In the genomic region with DNA sequence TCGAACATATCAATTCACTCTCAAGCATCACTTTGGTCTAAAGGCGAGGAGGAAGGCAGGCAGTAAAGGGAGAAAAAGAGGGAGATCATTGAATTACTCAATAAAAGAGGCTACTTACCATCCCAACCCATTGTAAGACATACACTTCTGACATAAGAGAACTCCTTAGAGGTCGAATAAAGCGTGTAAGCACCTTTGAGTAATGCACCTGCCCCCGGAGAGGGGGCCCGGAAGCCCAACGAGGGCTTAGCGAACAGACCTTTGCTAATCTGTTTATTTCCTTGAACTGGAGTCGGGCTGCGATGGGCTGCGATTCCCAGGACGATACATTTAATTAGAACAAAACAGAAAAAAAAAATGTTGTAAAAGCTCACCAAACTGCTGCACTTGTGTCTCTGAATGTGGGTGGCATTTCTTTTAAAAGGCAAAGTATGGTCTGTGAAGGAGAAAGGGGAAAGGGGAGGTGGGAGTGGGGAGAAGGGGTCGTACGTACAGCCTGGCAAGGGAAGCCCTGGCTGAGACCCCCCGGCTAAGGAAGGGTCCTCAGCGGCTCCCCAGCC, we compare ENCODE assay signal across 1 cellular context.
TF ChIP-seq lines count a peak whose summit lies in the region.

No MANE protein-coding gene starts in this region.

TF ChIP-seq in IMR-90, 13 proteins besides CTCF, POLR2A, EP300 and RAD21 (continued from another document):
- TF ChIP-seq, protein P1, sequence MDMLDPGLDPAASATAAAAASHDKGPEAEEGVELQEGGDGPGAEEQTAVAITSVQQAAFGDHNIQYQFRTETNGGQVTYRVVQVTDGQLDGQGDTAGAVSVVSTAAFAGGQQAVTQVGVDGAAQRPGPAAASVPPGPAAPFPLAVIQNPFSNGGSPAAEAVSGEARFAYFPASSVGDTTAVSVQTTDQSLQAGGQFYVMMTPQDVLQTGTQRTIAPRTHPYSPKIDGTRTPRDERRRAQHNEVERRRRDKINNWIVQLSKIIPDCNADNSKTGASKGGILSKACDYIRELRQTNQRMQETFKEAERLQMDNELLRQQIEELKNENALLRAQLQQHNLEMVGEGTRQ (IDR thresholded peaks at IDR 0.05; ENCODE audit: low read depth, low read length): no peak
